ENCODE assay signal across 8 cellular contexts in the genomic region with DNA sequence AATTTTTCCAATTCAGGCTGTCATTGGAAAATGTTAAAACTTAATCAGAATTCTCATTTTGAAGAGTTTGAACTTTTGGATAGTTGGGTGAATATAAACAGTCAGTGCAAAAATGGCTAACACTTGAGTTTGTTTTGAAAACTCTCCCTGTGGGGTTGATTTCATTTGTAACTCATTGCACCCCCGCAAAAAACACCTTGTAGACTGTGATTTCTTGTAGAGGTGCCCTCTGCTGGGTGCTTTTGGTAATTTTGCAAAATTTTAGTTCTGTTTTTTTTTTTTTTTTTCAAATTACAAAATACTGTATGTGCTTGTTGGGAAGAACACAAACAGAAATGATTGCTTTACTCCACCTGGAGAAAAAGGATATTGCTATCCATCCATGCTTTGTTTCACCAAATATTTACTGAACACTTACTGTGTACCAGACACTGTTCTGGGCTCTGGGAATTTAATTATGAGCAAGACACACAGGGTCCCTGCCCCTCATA. TPM values are rescaled to one million over a fixed set of nuclear protein-coding genes. Genes with fewer than 3 reads are reported as not detected.
A peak's percentile ranks its signal among the peaks of the same experiment; 100 is the strongest.
DNase-seq lines count a peak whose midpoint lies in the region; ATAC-seq, FAIRE-seq and TF ChIP-seq lines count a peak whose summit lies in the region.

No MANE protein-coding gene starts in this region.

- CTCF ChIA-PET in AG04449 (lab: Yijun Ruan, JAX), result interaction anchor here (0.7 to 4.7 kb wide), 16 partner anchors 9 to 116 kb away, joined by 3 to 31 read pairs (median 5); no protein-coding TSS in a partner anchor

- H3K27ac ChIP-seq in left lung (no peak overlapping the region), aorta (ENCODE audit: low read depth in 1 of 2, low read length in 2 of 2) (no peak overlapping the region)

- H3K4me1 ChIP-seq in left lung (no peaks in the 10 kb centered on the region), aorta (ENCODE audit: control insufficient read depth in 1 of 2, insufficient read depth in 2 of 2, low read length in 2 of 2) (no peaks in the 10 kb centered on the region)

- FAIRE-seq in urothelium cell line (lab: Jason Lieb, UNC) (no peak), H54 (lab: Jason Lieb, UNC) (no peak)

- no peaks in the 10 kb centered on the region for H3K27me3 ChIP-seq in left lung
- H3K27me3 ChIP-seq in aorta (ENCODE audit: control insufficient read depth in 1 of 2, insufficient read depth in 2 of 2, low read length in 1 of 2), result no peaks in the 10 kb centered on the region

- H3K36me3 ChIP-seq in left lung (peaks cover 0 to 54% of the 10 kb centered on the region in 2 donors), aorta (ENCODE audit: control insufficient read depth in 1 of 2, insufficient read depth in 2 of 2, low read length in 1 of 2) (peaks cover 0 to 13% of the 10 kb centered on the region in 2 donors)

- H3K9me3 ChIP-seq in left lung, result no peaks in the 10 kb centered on the region
- H3K9me3 ChIP-seq in aorta (ENCODE audit: control insufficient read depth, low read length), result no peaks in the 10 kb centered on the region

- intact Hi-C loops in left lung (cut with DNase I), result loop anchor here in 1 of 2 donors (10.0 kb wide), 1 partner anchor 62 kb away; no protein-coding TSS in a partner anchor
- intact Hi-C loops in aorta (cut with DNase I), result loop anchor here (5.0 to 10.0 kb wide), 3 partner anchors 62 to 112 kb away; no protein-coding TSS in a partner anchor

- DNase-seq in AG04449 (ENCODE audit: low read depth, low spot score), result no peak
- peak; percentile 54 for DNase-seq in GM03348 (ENCODE audit: low spot score)
- peak; percentile 16 for DNase-seq in NOMO-1 treated with DMSO at 0.1 percent for 48 hours (lab: John Stamatoyannopoulos, UW; ENCODE audit: unreplicated experiment)
- DNase-seq in astrocyte of the hippocampus (ENCODE audit: low read depth, low spot score), result peak; percentile 50
- no peak for DNase-seq in left lung
- DNase-seq in urothelium cell line (ENCODE audit: low spot score), result peak; percentile 30
- DNase-seq in H54 (ENCODE audit: insufficient read length, low spot score), result no peak
- no peak for DNase-seq in aorta

- ATAC-seq in left lung (peak; percentile 66), aorta (ENCODE audit: low FRiP score) (no peak)

- no peak for TF ChIP-seq POLR2A in H54 (IDR thresholded peaks at IDR 0.05; ENCODE audit: low read depth, low read length)

- TF ChIP-seq CTCF in AG04449 (IDR thresholded peaks at IDR 0.05; ENCODE audit: insufficient read depth, low read length, missing control alignments), result peak; percentile 36
- TF ChIP-seq CTCF in left lung (IDR thresholded peaks at IDR 0.05), result peak; percentile 30 to 47

- WGBS in aorta, 2 donors, result 3% methylated on average over 1 of the region's 1 CpG

- POLR2A ChIA-PET in AG04449 (lab: Yijun Ruan, JAX), result no interaction called here

- H3K4me3 ChIP-seq in AG04449 (ENCODE audit: low read depth, low read length) (no peak overlapping the region), left lung (no peak overlapping the region), aorta (ENCODE audit: low read length in 2 of 2) (no peak overlapping the region)

RNA-seq across cellular contexts. Expression of a gene that starts 28.2 kb away (rescaled TPM):
- total RNA-seq in left lung (100 to 1,000 TPM; 189 to 248 TPM), aorta (100 to 1,000 TPM; 131 to 197 TPM)
- polyA plus RNA-seq in aorta, result 100 to 1,000 TPM in 1 of 2 donors, 10 to 100 TPM in 1; 51.0 to 128 TPM

Comparison
In these comparisons a context has a peak if more than half of its experiments do, and no peak if none do; other contexts are left out.
1. DNase-seq: peak in GM03348 (single experiment), NOMO-1 treated with DMSO at 0.1 percent for 48 hours (single experiment), astrocyte of the hippocampus (single experiment) and urothelium cell line (single experiment); none in AG04449 (single experiment), left lung (0 of 2), H54 (single experiment) and aorta (0 of 2).